Comparison of ENCODE assay signal across 21 cellular contexts in genomic region chr6:9334979-9335378, GRCh38.
A peak's percentile ranks its signal among the peaks of the same experiment; 100 is the strongest.
DNase-seq lines count a peak whose midpoint lies in the region; ATAC-seq and TF ChIP-seq lines count a peak whose summit lies in the region.
"Had no signal": no experiment of that assay in that cellular context is flagged by ENCODE, and none has a peak within 500 bp of the region (broad histone marks: within the 10 kb centered on the region; RNA-seq: fewer than 3 reads in every experiment).

No MANE protein-coding gene starts in this region.

- TF ChIP-seq CTCF in chondrocyte (IDR thresholded peaks at IDR 0.05), result no peak
- no peak for TF ChIP-seq CTCF in osteocyte (IDR thresholded peaks at IDR 0.05)

- H3K36me3 Mint-ChIP-seq in chondrocyte (ENCODE audit: low read depth) (no peaks in the 10 kb centered on the region), osteocyte (ENCODE audit: unreplicated experiment) (no peaks in the 10 kb centered on the region)
- H3K36me3 Mint-ChIP-seq: CD14-positive monocyte had no signal

- no peaks in the 10 kb centered on the region for H3K9me3 Mint-ChIP-seq in chondrocyte (ENCODE audit: low read depth)
- H3K9me3 Mint-ChIP-seq in osteocyte (ENCODE audit: unreplicated experiment), result no peaks in the 10 kb centered on the region

- ATAC-seq in HG02678 (IDR thresholded peaks at IDR 0.05; ENCODE audit: unreplicated experiment), result no peak
- no peak for ATAC-seq in HG02642 (IDR thresholded peaks at IDR 0.05; ENCODE audit: poor library complexity, unreplicated experiment)
- ATAC-seq: Panc1 had no signal

- H3K27me3 Mint-ChIP-seq in chondrocyte (ENCODE audit: low read depth) (no peaks in the 10 kb centered on the region), osteocyte (ENCODE audit: unreplicated experiment) (no peaks in the 10 kb centered on the region)
- H3K27me3 Mint-ChIP-seq: B cell; CD8-positive, alpha-beta memory T cell had no signal

- H3K4me1 Mint-ChIP-seq in chondrocyte (ENCODE audit: low read depth) (peaks cover 11% of the 10 kb centered on the region), osteocyte (ENCODE audit: unreplicated experiment) (peaks cover 11% of the 10 kb centered on the region)
- H3K4me1 Mint-ChIP-seq: B cell; CD14-positive monocyte; CD8-positive, alpha-beta memory T cell had no signal

- H3K4me3 Mint-ChIP-seq in chondrocyte (ENCODE audit: unreplicated experiment), result no peak overlapping the region
- H3K4me3 Mint-ChIP-seq in osteocyte (ENCODE audit: unreplicated experiment), result no peak overlapping the region
- H3K4me3 Mint-ChIP-seq: B cell; CD14-positive monocyte; CD8-positive, alpha-beta memory T cell had no signal

- DNase-seq in EL (peak; percentile 3), NCI-H1092 (lab: John Stamatoyannopoulos, UW) (peak; percentile 5), chondrocyte (ENCODE audit: low spot score) (no peak), osteocyte (ENCODE audit: extremely low spot score, unreplicated experiment) (no peak)
- no peak for DNase-seq in activated CD8-positive, alpha-beta memory T cell treated with anti-CD3 and anti-CD28 coated beads, Interleukin-2, amount 50 U/mL, for 4 hours
- DNase-seq in activated effector memory CD4-positive, alpha-beta T cell treated with Interleukin-2 at 50 U/mL for 16 hours, result no peak
- DNase-seq: CD8-positive, alpha-beta memory T cell; DMS 273 treated with DMSO at 0.1 percent for 48 hours; DMS79; NCI-H1105 treated with DMSO at 0.1 percent for 48 hours; NCI-H146; NCI-H1930; NCI-H2107; NCI-H524 treated with DMSO at 0.1 percent for 48 hours; NCI-H82; SHP77 had no signal

- H3K27ac Mint-ChIP-seq in chondrocyte (ENCODE audit: unreplicated experiment) (peak overlapping the region; percentile 54), osteocyte (ENCODE audit: unreplicated experiment) (peak overlapping the region; percentile 61)
- H3K27ac Mint-ChIP-seq: B cell; CD14-positive monocyte; CD8-positive, alpha-beta memory T cell had no signal

Comparison
In these comparisons a context has a peak if more than half of its experiments do, and no peak if none do; other contexts are left out.
1. DNase-seq: peak in EL (single experiment) and NCI-H1092 (single experiment); none in chondrocyte (single experiment), osteocyte (single experiment), activated CD8-positive, alpha-beta memory T cell treated with anti-CD3 and anti-CD28 coated beads, Interleukin-2, amount 50 U/mL, for 4 hours (single experiment) and activated effector memory CD4-positive, alpha-beta T cell treated with Interleukin-2 at 50 U/mL for 16 hours (single experiment).